18 cellular contexts compared by ENCODE assay signal in the genomic region with DNA sequence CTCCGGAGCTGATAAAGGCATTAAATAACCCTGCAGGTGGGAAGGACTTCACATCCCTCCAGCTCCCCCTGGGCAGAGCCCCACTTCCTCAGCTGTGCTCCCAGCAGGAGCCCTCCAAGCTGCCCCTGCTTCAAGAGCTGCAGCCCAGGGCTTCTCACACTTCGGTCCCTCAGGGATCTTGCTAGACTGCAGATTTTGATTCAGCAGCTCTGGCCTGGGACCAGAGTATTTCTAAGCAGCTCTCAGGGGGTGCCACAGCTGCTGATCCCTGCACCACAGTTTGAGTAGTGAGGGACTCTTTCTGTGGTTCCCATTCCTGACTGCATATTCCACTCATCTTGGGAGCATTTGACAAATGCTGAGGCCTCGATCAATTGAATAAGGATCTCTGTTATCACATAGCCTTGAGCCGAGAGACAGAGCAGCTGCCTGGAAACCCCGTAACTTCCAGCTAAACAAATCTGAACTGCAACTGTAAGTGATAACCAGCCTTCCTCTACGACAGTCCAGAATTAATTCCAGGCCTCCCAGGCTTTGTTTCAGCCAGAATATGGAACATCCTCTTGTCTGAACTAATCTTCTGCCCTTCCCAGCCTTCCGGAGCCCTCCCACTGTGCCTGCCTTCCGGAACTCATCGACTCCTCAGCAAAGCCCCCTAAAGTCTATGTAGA.
DNase-seq lines count a peak whose midpoint lies in the region; ATAC-seq and TF ChIP-seq lines count a peak whose summit lies in the region.
"Had no signal": no experiment of that assay in that cellular context is flagged by ENCODE, and none has a peak within 500 bp of the region (broad histone marks: within the 10 kb centered on the region; RNA-seq: fewer than 3 reads in every experiment).

No MANE protein-coding gene starts in this region.

- H3K9me3 ChIP-seq in muscle layer of colon (ENCODE audit: low read length) (no peaks in the 10 kb centered on the region), upper lobe of right lung (no peaks in the 10 kb centered on the region)
- H3K9me3 ChIP-seq: colonic mucosa, prostate gland, stomach had no signal

- no peak overlapping the region for H3K9ac ChIP-seq in muscle layer of colon (ENCODE audit: low read length)

- intact Hi-C loops in Right ventricle myocardium superior (cut with DNase I) (no loop called here), cardiac septum (cut with DNase I) (no loop called here), upper lobe of right lung (cut with DNase I) (no loop called here)

- in situ Hi-C loops in GM13977 (cut with MboI; ENCODE audit: low pct_unique_long_range_greater_than_20kb, low sequenced_read_pairs, unreplicated experiment), result no loop called here

- ATAC-seq in Right ventricle myocardium superior (ENCODE audit: poor library complexity) (peak; percentile 53), upper lobe of right lung (peak; percentile 9), HG02981 (IDR thresholded peaks at IDR 0.05; ENCODE audit: unreplicated experiment) (no peak), HG03108 (IDR thresholded peaks at IDR 0.05; ENCODE audit: unreplicated experiment) (no peak)

- no peak for TF ChIP-seq CTCF in fibroblast of the aortic adventitia (IDR thresholded peaks at IDR 0.05; ENCODE audit: insufficient read depth, low read length)
- no peak for TF ChIP-seq CTCF in upper lobe of right lung (IDR thresholded peaks at IDR 0.05)
- TF ChIP-seq CTCF in GM13977 (IDR thresholded peaks at IDR 0.05; ENCODE audit: extremely low read depth, insufficient read depth, missing control alignments), result no peak

- no peak overlapping the region for H3K4me3 ChIP-seq in fibroblast of the aortic adventitia (ENCODE audit: low read depth, low read length)
- H3K4me3 ChIP-seq in muscle layer of colon (ENCODE audit: low read depth in 1 of 2, low read length in 2 of 2), result no peak overlapping the region
- no peak overlapping the region for H3K4me3 ChIP-seq in upper lobe of right lung
- H3K4me3 ChIP-seq: colonic mucosa, prostate gland, stomach had no signal

- DNase-seq in Right ventricle myocardium superior (no peak), cardiac septum (ENCODE audit: low spot score) (no peak), fibroblast of the aortic adventitia (ENCODE audit: low read depth) (peak; percentile 31), upper lobe of right lung (no peak), GM13977 (ENCODE audit: low spot score) (no peak)
- DNase-seq: activated CD4-positive, CD25-positive, alpha-beta regulatory T cell treated with anti-CD3 and anti-CD28 coated beads, Interleukin-2, amount 50 U/mL, for 72 hours; activated effector memory CD4-positive, alpha-beta T cell treated with Interleukin-2 at 50 U/mL for 16 hours; anterior cingulate cortex; CD4-positive, CD25-positive, alpha-beta regulatory T cell; colonic mucosa; naive B cell; NCI-H1417; NCI-H345; stomach had no signal

- H3K27me3 ChIP-seq in muscle layer of colon (ENCODE audit: control insufficient read depth in 1 of 2, insufficient read depth in 2 of 2, low read length in 2 of 2), result no peaks in the 10 kb centered on the region
- no peaks in the 10 kb centered on the region for H3K27me3 ChIP-seq in upper lobe of right lung
- H3K27me3 ChIP-seq: colonic mucosa, stomach had no signal

- H3K4me1 ChIP-seq in muscle layer of colon (ENCODE audit: insufficient read depth, low read length) (peaks cover 14% of the 10 kb centered on the region), upper lobe of right lung (peaks cover 17% of the 10 kb centered on the region)
- H3K4me1 ChIP-seq: colonic mucosa, prostate gland had no signal

- H3K36me3 ChIP-seq in muscle layer of colon (ENCODE audit: insufficient read depth, low read length), result no peaks in the 10 kb centered on the region
- H3K36me3 ChIP-seq in upper lobe of right lung, result no peaks in the 10 kb centered on the region
- H3K36me3 ChIP-seq: colonic mucosa, prostate gland, stomach had no signal

- H3K27ac ChIP-seq in muscle layer of colon (ENCODE audit: low read depth, low read length) (peak overlapping the region; percentile 21), upper lobe of right lung (no peak overlapping the region)
- H3K27ac ChIP-seq: colonic mucosa, prostate gland had no signal

Comparison
In these comparisons a context has a peak if more than half of its experiments do, and no peak if none do; other contexts are left out.
1. ATAC-seq: peak in Right ventricle myocardium superior (single experiment) and upper lobe of right lung (single experiment); none in HG02981 (single experiment) and HG03108 (single experiment).